In the genomic region with DNA sequence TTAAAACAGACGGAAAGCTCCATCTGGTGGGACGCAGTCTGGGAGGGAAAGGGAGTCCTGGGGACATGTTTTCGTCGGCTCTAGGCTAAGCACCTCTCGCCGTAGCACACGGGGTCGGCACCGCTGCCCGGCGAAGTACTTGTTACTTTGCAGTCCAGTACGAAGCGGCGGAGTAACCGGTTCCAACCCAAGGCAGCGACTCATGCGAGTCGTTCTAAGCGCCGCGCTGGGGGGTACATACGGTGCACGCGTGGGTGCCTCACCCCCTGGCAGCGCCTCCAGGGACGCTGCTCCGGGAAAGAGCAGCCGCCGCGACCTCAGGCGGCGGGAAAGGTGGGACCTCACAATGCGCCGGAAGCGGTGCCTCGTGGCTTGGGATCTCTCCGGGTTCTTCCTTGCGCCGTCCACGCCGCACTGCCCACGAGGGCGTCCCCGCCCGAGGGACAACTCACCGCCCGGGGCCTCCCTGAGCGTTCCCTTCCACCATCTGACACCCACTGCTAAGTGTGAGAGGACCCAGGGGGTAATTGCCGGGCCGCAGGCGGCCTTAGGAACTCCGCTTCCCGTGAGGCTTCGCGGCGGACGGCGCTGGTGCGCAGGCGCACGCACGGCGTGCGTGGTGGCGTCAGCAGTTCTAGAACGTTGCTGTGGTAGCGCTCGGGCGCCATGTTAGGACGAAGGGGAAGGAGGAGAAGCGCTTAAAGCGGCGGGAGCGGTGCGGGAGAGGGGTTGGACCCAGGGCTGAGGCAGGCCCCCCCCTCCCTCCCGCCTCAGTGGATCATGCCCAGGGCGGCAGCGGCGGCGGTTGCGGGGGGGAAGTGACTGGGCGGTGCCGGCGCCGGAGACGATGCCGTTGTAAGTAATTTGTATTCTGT, we compare ENCODE assay signal across 1 cellular context.
A peak's percentile ranks its signal among the peaks of the same experiment; 100 is the strongest.
TF ChIP-seq lines count a peak whose summit lies in the region.

Gene PAPOLA (plus strand): TSS at position 637 of the 875 bp plus-strand sequence. CDS start 211 bp downstream, at position 848.

TF ChIP-seq in HepG2, 621 proteins besides CTCF, POLR2A, EP300 and RAD21 (continued from another document and continues in another):
- TF ChIP-seq CEBPZ (IDR thresholded peaks at IDR 0.05; ENCODE audit: low read length) (no peak), NFE2L1 (CRISPR knock-in tag; IDR thresholded peaks at IDR 0.05; ENCODE audit: borderline replicate concordance) (no peak), ZNF589 (CRISPR knock-in tag; conservative IDR thresholded peaks at IDR 0.05) (0 out of 2 replicates have a peak, but pooled peaks have one; percentile 38), CCAR2 (optimal IDR thresholded peaks at IDR 0.05; ENCODE audit: low read depth, low read length) (no peak), RAD51 (IDR thresholded peaks at IDR 0.05; ENCODE audit: borderline replicate concordance) (no peak), PREB (CRISPR knock-in tag; IDR thresholded peaks at IDR 0.05) (no peak), MAF1 (CRISPR knock-in tag; IDR thresholded peaks at IDR 0.05; ENCODE audit: borderline replicate concordance) (0 out of 2 replicates have a peak, but pooled peaks have one; percentile 37), ZBTB10 (CRISPR knock-in tag; IDR thresholded peaks at IDR 0.05; ENCODE audit: borderline replicate concordance) (peak; percentile 40; the same call in 1 of the 2 replicates), ERF (CRISPR knock-in tag; IDR thresholded peaks at IDR 0.05) (peak; percentile 76; the same call in 1 of the 2 replicates), PBX3 (CRISPR knock-in tag; IDR thresholded peaks at IDR 0.05; ENCODE audit: borderline replicate concordance) (0 out of 2 replicates have a peak, but pooled peaks have one; percentile 19), GATA4 (IDR thresholded peaks at IDR 0.05; ENCODE audit: borderline replicate concordance, low read depth) (no peak), ZNF749 (CRISPR knock-in tag; IDR thresholded peaks at IDR 0.05; ENCODE audit: borderline replicate concordance) (peak; percentile 70; the same call in 1 of the 2 replicates), ZNF20 (CRISPR knock-in tag; IDR thresholded peaks at IDR 0.05) (no peak), HMGA1 (CRISPR knock-in tag; conservative IDR thresholded peaks at IDR 0.05) (no peak), HMG20A (CRISPR knock-in tag; IDR thresholded peaks at IDR 0.05; ENCODE audit: borderline replicate concordance) (0 out of 2 replicates have a peak, but pooled peaks have one; percentile 10), MTF2 (CRISPR knock-in tag; IDR thresholded peaks at IDR 0.05; ENCODE audit: borderline replicate concordance) (0 out of 2 replicates have a peak, but pooled peaks have one; percentile 89), ZNF224 (CRISPR knock-in tag; IDR thresholded peaks at IDR 0.05) (peak; percentile 98), TEAD2 (CRISPR knock-in tag; IDR thresholded peaks at IDR 0.05) (peak; percentile 88), ZNF839 (CRISPR knock-in tag; IDR thresholded peaks at IDR 0.05; ENCODE audit: borderline replicate concordance) (no peak), ZNF33A (CRISPR knock-in tag; IDR thresholded peaks at IDR 0.05; ENCODE audit: borderline replicate concordance) (peak; percentile 96), KDM6A (CRISPR knock-in tag; IDR thresholded peaks at IDR 0.05; ENCODE audit: low read depth) (no peak), THYN1 (CRISPR knock-in tag; IDR thresholded peaks at IDR 0.05; ENCODE audit: borderline replicate concordance, low read depth) (no peak), ZNF343 (CRISPR knock-in tag; IDR thresholded peaks at IDR 0.05) (peak; percentile 78; the same call in 1 of the 2 replicates), ZNF747 (CRISPR knock-in tag; IDR thresholded peaks at IDR 0.05; ENCODE audit: borderline replicate concordance) (peak; percentile 72), ZNF703 (CRISPR knock-in tag; IDR thresholded peaks at IDR 0.05; ENCODE audit: borderline replicate concordance) (peak; percentile 78; the same call in 1 of the 2 replicates), ZNF674 (CRISPR knock-in tag; IDR thresholded peaks at IDR 0.05; ENCODE audit: low read depth) (no peak), ZNF160 (CRISPR knock-in tag; IDR thresholded peaks at IDR 0.05) (no peak; the same call in 1 of the 2 replicates), ZNF546 (CRISPR knock-in tag; conservative IDR thresholded peaks at IDR 0.05) (no peak), ZBTB25 (CRISPR knock-in tag; IDR thresholded peaks at IDR 0.05) (peak; percentile 26; the same call in 1 of the 2 replicates), ZSCAN21 (CRISPR knock-in tag; IDR thresholded peaks at IDR 0.05; ENCODE audit: borderline replicate concordance) (peak; percentile 85), ZNF263 (CRISPR knock-in tag; IDR thresholded peaks at IDR 0.05) (no peak), SSRP1 (CRISPR knock-in tag; IDR thresholded peaks at IDR 0.05) (no peak)
- TF ChIP-seq, protein P1, sequence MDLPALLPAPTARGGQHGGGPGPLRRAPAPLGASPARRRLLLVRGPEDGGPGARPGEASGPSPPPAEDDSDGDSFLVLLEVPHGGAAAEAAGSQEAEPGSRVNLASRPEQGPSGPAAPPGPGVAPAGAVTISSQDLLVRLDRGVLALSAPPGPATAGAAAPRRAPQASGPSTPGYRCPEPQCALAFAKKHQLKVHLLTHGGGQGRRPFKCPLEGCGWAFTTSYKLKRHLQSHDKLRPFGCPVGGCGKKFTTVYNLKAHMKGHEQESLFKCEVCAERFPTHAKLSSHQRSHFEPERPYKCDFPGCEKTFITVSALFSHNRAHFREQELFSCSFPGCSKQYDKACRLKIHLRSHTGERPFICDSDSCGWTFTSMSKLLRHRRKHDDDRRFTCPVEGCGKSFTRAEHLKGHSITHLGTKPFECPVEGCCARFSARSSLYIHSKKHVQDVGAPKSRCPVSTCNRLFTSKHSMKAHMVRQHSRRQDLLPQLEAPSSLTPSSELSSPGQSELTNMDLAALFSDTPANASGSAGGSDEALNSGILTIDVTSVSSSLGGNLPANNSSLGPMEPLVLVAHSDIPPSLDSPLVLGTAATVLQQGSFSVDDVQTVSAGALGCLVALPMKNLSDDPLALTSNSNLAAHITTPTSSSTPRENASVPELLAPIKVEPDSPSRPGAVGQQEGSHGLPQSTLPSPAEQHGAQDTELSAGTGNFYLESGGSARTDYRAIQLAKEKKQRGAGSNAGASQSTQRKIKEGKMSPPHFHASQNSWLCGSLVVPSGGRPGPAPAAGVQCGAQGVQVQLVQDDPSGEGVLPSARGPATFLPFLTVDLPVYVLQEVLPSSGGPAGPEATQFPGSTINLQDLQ (CRISPR knock-in tag; IDR thresholded peaks at IDR 0.05): no peak
- TF ChIP-seq, protein P2, sequence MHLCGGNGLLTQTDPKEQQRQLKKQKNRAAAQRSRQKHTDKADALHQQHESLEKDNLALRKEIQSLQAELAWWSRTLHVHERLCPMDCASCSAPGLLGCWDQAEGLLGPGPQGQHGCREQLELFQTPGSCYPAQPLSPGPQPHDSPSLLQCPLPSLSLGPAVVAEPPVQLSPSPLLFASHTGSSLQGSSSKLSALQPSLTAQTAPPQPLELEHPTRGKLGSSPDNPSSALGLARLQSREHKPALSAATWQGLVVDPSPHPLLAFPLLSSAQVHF (CRISPR knock-in tag; IDR thresholded peaks at IDR 0.05): peak; percentile 88; the same call in 1 of the 2 replicates
- TF ChIP-seq, protein P3, sequence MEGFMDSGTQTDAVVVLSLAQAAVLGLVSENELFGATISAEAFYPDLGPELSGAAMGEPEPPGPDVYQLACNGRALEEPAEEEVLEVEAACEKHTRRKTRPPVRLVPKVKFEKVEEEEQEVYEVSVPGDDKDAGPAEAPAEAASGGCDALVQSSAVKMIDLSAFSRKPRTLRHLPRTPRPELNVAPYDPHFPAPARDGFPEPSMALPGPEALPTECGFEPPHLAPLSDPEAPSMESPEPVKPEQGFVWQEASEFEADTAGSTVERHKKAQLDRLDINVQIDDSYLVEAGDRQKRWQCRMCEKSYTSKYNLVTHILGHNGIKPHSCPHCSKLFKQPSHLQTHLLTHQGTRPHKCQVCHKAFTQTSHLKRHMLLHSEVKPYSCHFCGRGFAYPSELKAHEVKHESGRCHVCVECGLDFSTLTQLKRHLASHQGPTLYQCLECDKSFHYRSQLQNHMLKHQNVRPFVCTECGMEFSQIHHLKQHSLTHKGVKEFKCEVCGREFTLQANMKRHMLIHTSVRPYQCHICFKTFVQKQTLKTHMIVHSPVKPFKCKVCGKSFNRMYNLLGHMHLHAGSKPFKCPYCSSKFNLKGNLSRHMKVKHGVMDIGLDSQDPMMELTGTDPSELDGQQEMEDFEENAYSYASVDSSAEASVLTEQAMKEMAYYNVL (CRISPR knock-in tag; IDR thresholded peaks at IDR 0.05; ENCODE audit: borderline replicate concordance): no peak; the same call in 1 of the 2 replicates
- TF ChIP-seq, protein P4, sequence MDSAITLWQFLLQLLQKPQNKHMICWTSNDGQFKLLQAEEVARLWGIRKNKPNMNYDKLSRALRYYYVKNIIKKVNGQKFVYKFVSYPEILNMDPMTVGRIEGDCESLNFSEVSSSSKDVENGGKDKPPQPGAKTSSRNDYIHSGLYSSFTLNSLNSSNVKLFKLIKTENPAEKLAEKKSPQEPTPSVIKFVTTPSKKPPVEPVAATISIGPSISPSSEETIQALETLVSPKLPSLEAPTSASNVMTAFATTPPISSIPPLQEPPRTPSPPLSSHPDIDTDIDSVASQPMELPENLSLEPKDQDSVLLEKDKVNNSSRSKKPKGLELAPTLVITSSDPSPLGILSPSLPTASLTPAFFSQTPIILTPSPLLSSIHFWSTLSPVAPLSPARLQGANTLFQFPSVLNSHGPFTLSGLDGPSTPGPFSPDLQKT (CRISPR knock-in tag; IDR thresholded peaks at IDR 0.05; ENCODE audit: borderline replicate concordance): peak; percentile 72; the same call in 1 of the 2 replicates
